Comparison of ENCODE assay signal across 15 cellular contexts in genomic region chr21:40640427-40640826, GRCh38.
DNase-seq lines count a peak whose midpoint lies in the region; ATAC-seq lines count a peak whose summit lies in the region.
"Had no signal": no experiment of that assay in that cellular context is flagged by ENCODE, and none has a peak within 500 bp of the region (broad histone marks: within the 10 kb centered on the region; RNA-seq: fewer than 3 reads in every experiment).

No MANE protein-coding gene starts in this region.

- in situ Hi-C loops in Caki2 (cut with HindIII; ENCODE audit: low pct_unique_long_range_greater_than_20kb, low sequenced_read_pairs), result no loop called here

- DNase-seq in NCI-H1105 treated with DMSO at 0.1 percent for 48 hours (lab: John Stamatoyannopoulos, UW) (peak; percentile 16), NCI-H1105 (lab: John Stamatoyannopoulos, UW) (no peak), Caki2 (ENCODE audit: low read depth) (peak; percentile 48), NCI-H526 treated with DMSO at 0.1 percent for 48 hours (lab: John Stamatoyannopoulos, UW) (peak; percentile 29), kidney tubule cell (ENCODE audit: low spot score) (peak; percentile 9), hepatic stellate cell (ENCODE audit: low spot score) (no peak), NCI-H446 (lab: John Stamatoyannopoulos, UW) (no peak)
- DNase-seq: DMS79, H9, NCI-H1048, NCI-H446 treated with DMSO at 0.1 percent for 48 hours, PC-3, SW 1271 had no signal

- no peak for ATAC-seq in HG03045 (IDR thresholded peaks at IDR 0.05; ENCODE audit: unreplicated experiment)
- ATAC-seq: A549, PC-3 had no signal

Comparison
In these comparisons a context has a peak if more than half of its experiments do, and no peak if none do; other contexts are left out.
1. DNase-seq: peak in NCI-H1105 treated with DMSO at 0.1 percent for 48 hours (single experiment), Caki2 (single experiment), NCI-H526 treated with DMSO at 0.1 percent for 48 hours (single experiment) and kidney tubule cell (single experiment); none in NCI-H1105 (single experiment), hepatic stellate cell (single experiment) and NCI-H446 (0 of 2).